ENCODE assay signal across 1 cellular context in genomic region chr13:90400372-90400771, GRCh38.
TF ChIP-seq lines count a peak whose summit lies in the region.

No MANE protein-coding gene starts in this region.

TF ChIP-seq in K562, 482 proteins besides CTCF, POLR2A, EP300 and RAD21 (continued from another document):
- TF ChIP-seq, protein P1, sequence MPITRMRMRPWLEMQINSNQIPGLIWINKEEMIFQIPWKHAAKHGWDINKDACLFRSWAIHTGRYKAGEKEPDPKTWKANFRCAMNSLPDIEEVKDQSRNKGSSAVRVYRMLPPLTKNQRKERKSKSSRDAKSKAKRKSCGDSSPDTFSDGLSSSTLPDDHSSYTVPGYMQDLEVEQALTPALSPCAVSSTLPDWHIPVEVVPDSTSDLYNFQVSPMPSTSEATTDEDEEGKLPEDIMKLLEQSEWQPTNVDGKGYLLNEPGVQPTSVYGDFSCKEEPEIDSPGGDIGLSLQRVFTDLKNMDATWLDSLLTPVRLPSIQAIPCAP (CRISPR knock-in tag; IDR thresholded peaks at IDR 0.05; ENCODE audit: borderline replicate concordance), result no peak
- TF ChIP-seq FOXA3 (CRISPR knock-in tag; conservative IDR thresholded peaks at IDR 0.05 in 1 of 2, IDR thresholded peaks at IDR 0.05 in 1 of 2), result no peak
TF ChIP-seq in K562: peak in this region for 2.
